ENCODE assay signal across 1 cellular context in genomic region chr16:3401719-3402397, GRCh38.
TF ChIP-seq lines count a peak whose summit lies in the region.

No MANE protein-coding gene starts in this region.

TF ChIP-seq in A549, 52 proteins besides CTCF, POLR2A, EP300 and RAD21 (continued from another document):
- TF ChIP-seq, protein P1, sequence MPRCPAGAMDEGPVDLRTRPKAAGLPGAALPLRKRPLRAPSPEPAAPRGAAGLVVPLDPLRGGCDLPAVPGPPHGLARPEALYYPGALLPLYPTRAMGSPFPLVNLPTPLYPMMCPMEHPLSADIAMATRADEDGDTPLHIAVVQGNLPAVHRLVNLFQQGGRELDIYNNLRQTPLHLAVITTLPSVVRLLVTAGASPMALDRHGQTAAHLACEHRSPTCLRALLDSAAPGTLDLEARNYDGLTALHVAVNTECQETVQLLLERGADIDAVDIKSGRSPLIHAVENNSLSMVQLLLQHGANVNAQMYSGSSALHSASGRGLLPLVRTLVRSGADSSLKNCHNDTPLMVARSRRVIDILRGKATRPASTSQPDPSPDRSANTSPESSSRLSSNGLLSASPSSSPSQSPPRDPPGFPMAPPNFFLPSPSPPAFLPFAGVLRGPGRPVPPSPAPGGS (IDR thresholded peaks at IDR 0.05): no peak
- TF ChIP-seq, protein P2, sequence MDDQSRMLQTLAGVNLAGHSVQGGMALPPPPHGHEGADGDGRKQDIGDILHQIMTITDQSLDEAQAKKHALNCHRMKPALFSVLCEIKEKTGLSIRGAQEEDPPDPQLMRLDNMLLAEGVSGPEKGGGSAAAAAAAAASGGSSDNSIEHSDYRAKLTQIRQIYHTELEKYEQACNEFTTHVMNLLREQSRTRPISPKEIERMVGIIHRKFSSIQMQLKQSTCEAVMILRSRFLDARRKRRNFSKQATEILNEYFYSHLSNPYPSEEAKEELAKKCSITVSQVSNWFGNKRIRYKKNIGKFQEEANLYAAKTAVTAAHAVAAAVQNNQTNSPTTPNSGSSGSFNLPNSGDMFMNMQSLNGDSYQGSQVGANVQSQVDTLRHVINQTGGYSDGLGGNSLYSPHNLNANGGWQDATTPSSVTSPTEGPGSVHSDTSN (IDR thresholded peaks at IDR 0.05): no peak
- TF ChIP-seq MYC (IDR thresholded peaks at IDR 0.05; ENCODE audit: borderline replicate concordance, low read length): no peak
- TF ChIP-seq, protein P3, sequence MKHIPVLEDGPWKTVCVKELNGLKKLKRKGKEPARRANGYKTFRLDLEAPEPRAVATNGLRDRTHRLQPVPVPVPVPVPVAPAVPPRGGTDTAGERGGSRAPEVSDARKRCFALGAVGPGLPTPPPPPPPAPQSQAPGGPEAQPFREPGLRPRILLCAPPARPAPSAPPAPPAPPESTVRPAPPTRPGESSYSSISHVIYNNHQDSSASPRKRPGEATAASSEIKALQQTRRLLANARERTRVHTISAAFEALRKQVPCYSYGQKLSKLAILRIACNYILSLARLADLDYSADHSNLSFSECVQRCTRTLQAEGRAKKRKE (CRISPR knock-in tag; IDR thresholded peaks at IDR 0.05; ENCODE audit: low read depth): no peak
